18 cellular contexts compared by ENCODE assay signal in genomic region chr5:137791803-137792202, GRCh38.
DNase-seq lines count a peak whose midpoint lies in the region; ATAC-seq and TF ChIP-seq lines count a peak whose summit lies in the region.
"Had no signal": no experiment of that assay in that cellular context is flagged by ENCODE, and none has a peak within 500 bp of the region (broad histone marks: within the 10 kb centered on the region; RNA-seq: fewer than 3 reads in every experiment).

No MANE protein-coding gene starts in this region.

- H3K27ac ChIP-seq in angular gyrus (ENCODE audit: low read depth, low read length), result peak overlapping the region; percentile 10
- H3K27ac ChIP-seq: SK-N-MC had no signal

- no peak for TF ChIP-seq CTCF in epithelial cell of esophagus (IDR thresholded peaks at IDR 0.05; ENCODE audit: insufficient read depth, low read depth, low read length, missing control alignments)

- peak; percentile 6 for DNase-seq in epithelial cell of esophagus (ENCODE audit: low read depth)
- DNase-seq in superior temporal gyrus (ENCODE audit: extremely low spot score), result peak; percentile 40
- no peak for DNase-seq in NK-92 (lab: John Stamatoyannopoulos, UW; ENCODE audit: unreplicated experiment)
- DNase-seq in COR-L47 (lab: John Stamatoyannopoulos, UW), result no peak
- no peak for DNase-seq in central memory CD4-positive, alpha-beta T cell
- DNase-seq: Caco-2; GF-D8; KBM-7; NCI-H1105 treated with DMSO at 0.1 percent for 48 hours; NCI-H1694; NCI-H2081 treated with DMSO at 0.1 percent for 48 hours; NK-92 treated with Interleukin-12 subunit alpha and Interleukin-12 subunit beta, amount 100 ng/mL, for 24 hours had no signal

- no peak overlapping the region for H3K4me3 ChIP-seq in epithelial cell of esophagus (ENCODE audit: low read length)
- H3K4me3 ChIP-seq: HAP-1, SK-N-MC had no signal

- ATAC-seq in HG02943 (IDR thresholded peaks at IDR 0.05; ENCODE audit: low read depth, unreplicated experiment) (peak; percentile 24), GM21447 (IDR thresholded peaks at IDR 0.05; ENCODE audit: unreplicated experiment) (no peak)
- ATAC-seq: Right ventricle myocardium inferior had no signal

Comparison
In these comparisons a context has a peak if more than half of its experiments do, and no peak if none do; other contexts are left out.
1. DNase-seq: peak in epithelial cell of esophagus (single experiment) and superior temporal gyrus (single experiment); none in NK-92 (single experiment), COR-L47 (single experiment) and central memory CD4-positive, alpha-beta T cell (single experiment).